10 cellular contexts compared by ENCODE assay signal in genomic region chr10:124694467-124695195, GRCh38. TPM values are rescaled to one million over a fixed set of nuclear protein-coding genes. Genes with fewer than 3 reads are reported as not detected.
DNase-seq lines count a peak whose midpoint lies in the region; ATAC-seq, FAIRE-seq and TF ChIP-seq lines count a peak whose summit lies in the region.
"Had no signal": no experiment of that assay in that cellular context is flagged by ENCODE, and none has a peak within 500 bp of the region (broad histone marks: within the 10 kb centered on the region; RNA-seq: fewer than 3 reads in every experiment).

No MANE protein-coding gene starts in this region.

- no TSS peak for BruUV-seq in Calu3 (replicated peaks; lab: Mats Ljungman, UMichigan)

- H3K4me2 ChIP-seq in hepatocyte, result no peak overlapping the region

- WGBS in hepatocyte (ENCODE audit: low lambda C conversion rate, missing lambda C conversion rate), result 89% methylated on average over 14 of the region's 14 CpGs
- WGBS in small intestine, 3 donors, result 79 to 89% (median 81%) methylated on average over 14 of the region's 14 CpGs

- no peaks in the 10 kb centered on the region for H3K27me3 Mint-ChIP-seq in activated CD4-positive, alpha-beta memory T cell treated with anti-CD3 and anti-CD28 coated beads for 36 hours
- no peaks in the 10 kb centered on the region for H3K27me3 Mint-ChIP-seq in Calu3 (ENCODE audit: unreplicated experiment)

- H2AFZ ChIP-seq in hepatocyte, result no peak overlapping the region

- CTCF ChIA-PET in activated CD4-positive, alpha-beta memory T cell treated with anti-CD3 and anti-CD28 coated beads for 36 hours (lab: Charles Lee), result interaction anchor here (1.0 to 1.7 kb wide), 2 partner anchors 23 to 24 kb away, joined by 3 to 11 read pairs; no protein-coding TSS in a partner anchor
- CTCF ChIA-PET in Calu3 (lab: Charles Lee), result no interaction called here

- peak overlapping the region; percentile 89 for H3K27ac ChIP-seq in KOPT-K1 (ENCODE audit: low read depth, low read length, poor library complexity, severe bottlenecking)
- peak overlapping the region; percentile 20 for H3K27ac ChIP-seq in hepatocyte
- H3K27ac ChIP-seq in small intestine (ENCODE audit: low read depth in 1 of 2, low read length in 1 of 2), result peak overlapping the region; percentile 42 to 56

- in situ Hi-C loops in KBM-7 (cut with MboI; ENCODE audit: low pct_unique_long_range_greater_than_20kb, low sequenced_read_pairs), result no loop called here

- POLR2A ChIA-PET in activated CD4-positive, alpha-beta memory T cell treated with anti-CD3 and anti-CD28 coated beads for 36 hours (lab: Charles Lee), result interaction anchor here (1.0 to 3.5 kb wide), 9 partner anchors 10 to 47 kb away, joined by 3 to 31 read pairs (median 6); no protein-coding TSS in a partner anchor

- H3K4me3 ChIP-seq in hepatocyte (no peak overlapping the region), small intestine (ENCODE audit: low read depth in 1 of 2, low read length in 2 of 2) (no peak overlapping the region)
- H3K4me3 ChIP-seq: lung had no signal

- peak overlapping the region; percentile 97 for H3K27ac Mint-ChIP-seq in activated CD4-positive, alpha-beta memory T cell treated with anti-CD3 and anti-CD28 coated beads for 36 hours
- no peak overlapping the region for H3K27ac Mint-ChIP-seq in Calu3 (ENCODE audit: unreplicated experiment)

- TF ChIP-seq CTCF in hepatocyte (IDR thresholded peaks at IDR 0.05; ENCODE audit: poor library complexity) (no peak), Calu3 (IDR thresholded peaks at IDR 0.05; ENCODE audit: unreplicated experiment) (no peak)

- H3K36me3 ChIP-seq in KOPT-K1 (ENCODE audit: insufficient read depth, low read length) (peaks cover 39% of the 10 kb centered on the region), hepatocyte (replicated peaks; ENCODE audit: insufficient read depth, low read depth) (no peaks in the 10 kb centered on the region), small intestine (ENCODE audit: control insufficient read depth in 2 of 2, insufficient read depth in 2 of 2, low read length in 2 of 2) (peaks cover 0 to 4% of the 10 kb centered on the region in 2 donors)

- ATAC-seq in HG02588 (IDR thresholded peaks at IDR 0.05; ENCODE audit: unreplicated experiment), result no peak

- H3K79me2 ChIP-seq in hepatocyte, result peaks cover 3% of the 10 kb centered on the region

- peaks cover 38% of the 10 kb centered on the region for H3K36me3 Mint-ChIP-seq in activated CD4-positive, alpha-beta memory T cell treated with anti-CD3 and anti-CD28 coated beads for 36 hours
- H3K36me3 Mint-ChIP-seq in Calu3 (ENCODE audit: insufficient read depth, unreplicated experiment), result peaks cover 5% of the 10 kb centered on the region

- DNase-seq in activated CD4-positive, alpha-beta memory T cell treated with anti-CD3 and anti-CD28 coated beads for 36 hours, result no peak
- no peak for DNase-seq in hepatocyte (ENCODE audit: low spot score)
- DNase-seq in small intestine, result no peak
- no peak for DNase-seq in SHP77 treated with DMSO at 0.1 percent for 48 hours (lab: John Stamatoyannopoulos, UW)
- DNase-seq in Calu3, result no peak
- no peak for DNase-seq in KBM-7
- DNase-seq: activated CD4-positive, alpha-beta T cell treated with anti-CD3 and anti-CD28 coated beads, Interleukin-2, amount 50 U/mL, for 4 hours had no signal

- H3K4me1 Mint-ChIP-seq in activated CD4-positive, alpha-beta memory T cell treated with anti-CD3 and anti-CD28 coated beads for 36 hours (ENCODE audit: low read depth), result peaks cover 91% of the 10 kb centered on the region
- no peaks in the 10 kb centered on the region for H3K4me1 Mint-ChIP-seq in Calu3 (ENCODE audit: low read depth, unreplicated experiment)

- H3K9me3 Mint-ChIP-seq in activated CD4-positive, alpha-beta memory T cell treated with anti-CD3 and anti-CD28 coated beads for 36 hours, result no peaks in the 10 kb centered on the region
- no peaks in the 10 kb centered on the region for H3K9me3 Mint-ChIP-seq in Calu3 (ENCODE audit: low read depth, unreplicated experiment)

- H3K4me1 ChIP-seq in hepatocyte (ENCODE audit: insufficient read depth) (no peaks in the 10 kb centered on the region), small intestine (ENCODE audit: control insufficient read depth in 2 of 2, insufficient read depth in 1 of 2, low read depth in 1 of 2, low read length in 1 of 2) (peaks cover 3 to 8% of the 10 kb centered on the region in 2 donors)

- intact Hi-C loops in activated CD4-positive, alpha-beta memory T cell treated with anti-CD3 and anti-CD28 coated beads for 36 hours (cut with micrococcal nuclease), result no loop called here
- intact Hi-C loops in Calu3 (cut with micrococcal nuclease; ENCODE audit: unreplicated experiment), result no loop called here

- no peaks in the 10 kb centered on the region for H3K27me3 ChIP-seq in hepatocyte
- H3K27me3 ChIP-seq in small intestine (ENCODE audit: control insufficient read depth in 2 of 2, insufficient read depth in 2 of 2, low read length in 2 of 2), result no peaks in the 10 kb centered on the region

- no peak for FAIRE-seq in small intestine (lab: Jason Lieb, UNC)

- H3K9me3 ChIP-seq in KOPT-K1 (ENCODE audit: insufficient read depth, low read length, poor library complexity, severe bottlenecking) (no peaks in the 10 kb centered on the region), hepatocyte (ENCODE audit: low read depth) (no peaks in the 10 kb centered on the region), small intestine (ENCODE audit: control insufficient read depth, low read depth) (no peaks in the 10 kb centered on the region)

- no peaks in the 10 kb centered on the region for H3K9me2 ChIP-seq in hepatocyte (replicated peaks; ENCODE audit: insufficient read depth)

- peaks cover 6% of the 10 kb centered on the region for H4K20me1 ChIP-seq in hepatocyte (ENCODE audit: insufficient read depth, poor library complexity, severe bottlenecking)

- peak overlapping the region; percentile 40 for H3K4me3 Mint-ChIP-seq in activated CD4-positive, alpha-beta memory T cell treated with anti-CD3 and anti-CD28 coated beads for 36 hours
- H3K4me3 Mint-ChIP-seq in Calu3 (ENCODE audit: low read depth, unreplicated experiment), result no peak overlapping the region

RNA-seq across cellular contexts. Expression of gene FAM53B, which starts 49.5 kb away (rescaled TPM):
- total RNA-seq in activated CD4-positive, alpha-beta memory T cell treated with anti-CD3 and anti-CD28 coated beads for 36 hours, result 10 to 100 TPM; 25.3 to 25.5 TPM
- total RNA-seq in hepatocyte (20.6 and 23.6 TPM in 2 replicates), Calu3 (2022) (11.2 and 12.5 TPM in 2 replicates)
- polyA plus RNA-seq in hepatocyte (9.1 and 10.3 TPM in 2 replicates), small intestine (10 to 100 TPM; 15.1 to 30.2 (median 18.8) TPM)

Comparison
In these comparisons a context has a peak if more than half of its experiments do, and no peak if none do; other contexts are left out.
1. H3K27ac ChIP-seq: peak in every context shown above with its lines; median percentile 89 in KOPT-K1; 49 in small intestine; 20 in hepatocyte.